1 cellular context compared by ENCODE assay signal in genomic region chr3:184361532-184361931, GRCh38.
TF ChIP-seq lines count a peak whose summit lies in the region.

Gene CLCN2, minus strand, starts transcription at chr3:184361605. Its CDS starts 126 bp downstream, at chr3:184361479.
Gene POLR2H, plus strand, starts transcription at chr3:184361710. Its CDS starts 1,783 bp downstream, at chr3:184363493.

TF ChIP-seq in HepG2, 621 proteins besides CTCF, POLR2A, EP300 and RAD21 (continued from another document and continues in another):
- 0 out of 2 replicates have a peak, but pooled peaks have one; percentile 21 for TF ChIP-seq MXD3 (CRISPR knock-in tag; IDR thresholded peaks at IDR 0.05)
- 0 out of 2 replicates have a peak, but pooled peaks have one; percentile 49 for TF ChIP-seq POLR2AphosphoS5 (IDR thresholded peaks at IDR 0.05; ENCODE audit: low read depth, low read length)
- TF ChIP-seq, protein P1, sequence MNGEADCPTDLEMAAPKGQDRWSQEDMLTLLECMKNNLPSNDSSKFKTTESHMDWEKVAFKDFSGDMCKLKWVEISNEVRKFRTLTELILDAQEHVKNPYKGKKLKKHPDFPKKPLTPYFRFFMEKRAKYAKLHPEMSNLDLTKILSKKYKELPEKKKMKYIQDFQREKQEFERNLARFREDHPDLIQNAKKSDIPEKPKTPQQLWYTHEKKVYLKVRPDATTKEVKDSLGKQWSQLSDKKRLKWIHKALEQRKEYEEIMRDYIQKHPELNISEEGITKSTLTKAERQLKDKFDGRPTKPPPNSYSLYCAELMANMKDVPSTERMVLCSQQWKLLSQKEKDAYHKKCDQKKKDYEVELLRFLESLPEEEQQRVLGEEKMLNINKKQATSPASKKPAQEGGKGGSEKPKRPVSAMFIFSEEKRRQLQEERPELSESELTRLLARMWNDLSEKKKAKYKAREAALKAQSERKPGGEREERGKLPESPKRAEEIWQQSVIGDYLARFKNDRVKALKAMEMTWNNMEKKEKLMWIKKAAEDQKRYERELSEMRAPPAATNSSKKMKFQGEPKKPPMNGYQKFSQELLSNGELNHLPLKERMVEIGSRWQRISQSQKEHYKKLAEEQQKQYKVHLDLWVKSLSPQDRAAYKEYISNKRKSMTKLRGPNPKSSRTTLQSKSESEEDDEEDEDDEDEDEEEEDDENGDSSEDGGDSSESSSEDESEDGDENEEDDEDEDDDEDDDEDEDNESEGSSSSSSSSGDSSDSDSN (CRISPR knock-in tag; IDR thresholded peaks at IDR 0.05): peak; percentile 77; the same call in 1 of the 2 replicates
- 0 out of 2 replicates have a peak, but pooled peaks have one; percentile 21 for TF ChIP-seq ZNF800 (CRISPR knock-in tag; IDR thresholded peaks at IDR 0.05)
- 0 out of 2 replicates have a peak, but pooled peaks have one; percentile 71 for TF ChIP-seq ZNF567 (CRISPR knock-in tag; IDR thresholded peaks at IDR 0.05; ENCODE audit: borderline replicate concordance)
- TF ChIP-seq, protein P2, sequence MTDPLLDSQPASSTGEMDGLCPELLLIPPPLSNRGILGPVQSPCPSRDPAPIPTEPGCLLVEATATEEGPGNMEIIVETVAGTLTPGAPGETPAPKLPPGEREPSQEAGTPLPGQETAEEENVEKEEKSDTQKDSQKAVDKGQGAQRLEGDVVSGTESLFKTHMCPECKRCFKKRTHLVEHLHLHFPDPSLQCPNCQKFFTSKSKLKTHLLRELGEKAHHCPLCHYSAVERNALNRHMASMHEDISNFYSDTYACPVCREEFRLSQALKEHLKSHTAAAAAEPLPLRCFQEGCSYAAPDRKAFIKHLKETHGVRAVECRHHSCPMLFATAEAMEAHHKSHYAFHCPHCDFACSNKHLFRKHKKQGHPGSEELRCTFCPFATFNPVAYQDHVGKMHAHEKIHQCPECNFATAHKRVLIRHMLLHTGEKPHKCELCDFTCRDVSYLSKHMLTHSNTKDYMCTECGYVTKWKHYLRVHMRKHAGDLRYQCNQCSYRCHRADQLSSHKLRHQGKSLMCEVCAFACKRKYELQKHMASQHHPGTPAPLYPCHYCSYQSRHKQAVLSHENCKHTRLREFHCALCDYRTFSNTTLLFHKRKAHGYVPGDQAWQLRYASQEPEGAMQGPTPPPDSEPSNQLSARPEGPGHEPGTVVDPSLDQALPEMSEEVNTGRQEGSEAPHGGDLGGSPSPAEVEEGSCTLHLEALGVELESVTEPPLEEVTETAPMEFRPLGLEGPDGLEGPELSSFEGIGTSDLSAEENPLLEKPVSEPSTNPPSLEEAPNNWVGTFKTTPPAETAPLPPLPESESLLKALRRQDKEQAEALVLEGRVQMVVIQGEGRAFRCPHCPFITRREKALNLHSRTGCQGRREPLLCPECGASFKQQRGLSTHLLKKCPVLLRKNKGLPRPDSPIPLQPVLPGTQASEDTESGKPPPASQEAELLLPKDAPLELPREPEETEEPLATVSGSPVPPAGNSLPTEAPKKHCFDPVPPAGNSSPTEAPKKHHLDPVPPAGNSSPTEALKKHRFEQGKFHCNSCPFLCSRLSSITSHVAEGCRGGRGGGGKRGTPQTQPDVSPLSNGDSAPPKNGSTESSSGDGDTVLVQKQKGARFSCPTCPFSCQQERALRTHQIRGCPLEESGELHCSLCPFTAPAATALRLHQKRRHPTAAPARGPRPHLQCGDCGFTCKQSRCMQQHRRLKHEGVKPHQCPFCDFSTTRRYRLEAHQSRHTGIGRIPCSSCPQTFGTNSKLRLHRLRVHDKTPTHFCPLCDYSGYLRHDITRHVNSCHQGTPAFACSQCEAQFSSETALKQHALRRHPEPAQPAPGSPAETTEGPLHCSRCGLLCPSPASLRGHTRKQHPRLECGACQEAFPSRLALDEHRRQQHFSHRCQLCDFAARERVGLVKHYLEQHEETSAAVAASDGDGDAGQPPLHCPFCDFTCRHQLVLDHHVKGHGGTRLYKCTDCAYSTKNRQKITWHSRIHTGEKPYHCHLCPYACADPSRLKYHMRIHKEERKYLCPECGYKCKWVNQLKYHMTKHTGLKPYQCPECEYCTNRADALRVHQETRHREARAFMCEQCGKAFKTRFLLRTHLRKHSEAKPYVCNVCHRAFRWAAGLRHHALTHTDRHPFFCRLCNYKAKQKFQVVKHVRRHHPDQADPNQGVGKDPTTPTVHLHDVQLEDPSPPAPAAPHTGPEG (CRISPR knock-in tag; IDR thresholded peaks at IDR 0.05): peak; percentile 60; the same call in 1 of the 2 replicates
- TF ChIP-seq TFDP1 (CRISPR knock-in tag; IDR thresholded peaks at IDR 0.05; ENCODE audit: borderline replicate concordance): 0 out of 2 replicates have a peak, but pooled peaks have one; percentile 15
- 0 out of 2 replicates have a peak, but pooled peaks have one; percentile 19 for TF ChIP-seq PAXIP1 (CRISPR knock-in tag; conservative IDR thresholded peaks at IDR 0.05)
- no peak for TF ChIP-seq AHR (CRISPR knock-in tag; IDR thresholded peaks at IDR 0.05)
- TF ChIP-seq ZSCAN25 (CRISPR knock-in tag; IDR thresholded peaks at IDR 0.05): 0 out of 2 replicates have a peak, but pooled peaks have one; percentile 18
- 0 out of 2 replicates have a peak, but pooled peaks have one; percentile 44 for TF ChIP-seq SIN3A (IDR thresholded peaks at IDR 0.05; ENCODE audit: borderline replicate concordance, low read depth, low read length)
- TF ChIP-seq, protein P3, sequence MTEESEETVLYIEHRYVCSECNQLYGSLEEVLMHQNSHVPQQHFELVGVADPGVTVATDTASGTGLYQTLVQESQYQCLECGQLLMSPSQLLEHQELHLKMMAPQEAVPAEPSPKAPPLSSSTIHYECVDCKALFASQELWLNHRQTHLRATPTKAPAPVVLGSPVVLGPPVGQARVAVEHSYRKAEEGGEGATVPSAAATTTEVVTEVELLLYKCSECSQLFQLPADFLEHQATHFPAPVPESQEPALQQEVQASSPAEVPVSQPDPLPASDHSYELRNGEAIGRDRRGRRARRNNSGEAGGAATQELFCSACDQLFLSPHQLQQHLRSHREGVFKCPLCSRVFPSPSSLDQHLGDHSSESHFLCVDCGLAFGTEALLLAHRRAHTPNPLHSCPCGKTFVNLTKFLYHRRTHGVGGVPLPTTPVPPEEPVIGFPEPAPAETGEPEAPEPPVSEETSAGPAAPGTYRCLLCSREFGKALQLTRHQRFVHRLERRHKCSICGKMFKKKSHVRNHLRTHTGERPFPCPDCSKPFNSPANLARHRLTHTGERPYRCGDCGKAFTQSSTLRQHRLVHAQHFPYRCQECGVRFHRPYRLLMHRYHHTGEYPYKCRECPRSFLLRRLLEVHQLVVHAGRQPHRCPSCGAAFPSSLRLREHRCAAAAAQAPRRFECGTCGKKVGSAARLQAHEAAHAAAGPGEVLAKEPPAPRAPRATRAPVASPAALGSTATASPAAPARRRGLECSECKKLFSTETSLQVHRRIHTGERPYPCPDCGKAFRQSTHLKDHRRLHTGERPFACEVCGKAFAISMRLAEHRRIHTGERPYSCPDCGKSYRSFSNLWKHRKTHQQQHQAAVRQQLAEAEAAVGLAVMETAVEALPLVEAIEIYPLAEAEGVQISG (CRISPR knock-in tag; IDR thresholded peaks at IDR 0.05): peak; percentile 35; the same call in 1 of the 2 replicates
- TF ChIP-seq ZNF329 (CRISPR knock-in tag; IDR thresholded peaks at IDR 0.05; ENCODE audit: low read depth): 0 out of 2 replicates have a peak, but pooled peaks have one; percentile 12
- TF ChIP-seq, protein P4, sequence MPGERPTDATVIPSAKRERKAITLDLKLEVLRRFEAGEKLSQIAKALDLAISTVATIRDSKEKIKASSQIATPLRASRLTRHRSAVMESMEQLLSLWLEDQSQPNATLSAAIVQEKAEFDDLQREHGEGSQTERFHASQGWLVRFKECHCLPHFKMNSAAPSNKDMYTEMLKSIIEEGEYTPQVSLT (CRISPR knock-in tag; IDR thresholded peaks at IDR 0.05; ENCODE audit: borderline replicate concordance, low read depth): no peak
- TF ChIP-seq, protein P5, sequence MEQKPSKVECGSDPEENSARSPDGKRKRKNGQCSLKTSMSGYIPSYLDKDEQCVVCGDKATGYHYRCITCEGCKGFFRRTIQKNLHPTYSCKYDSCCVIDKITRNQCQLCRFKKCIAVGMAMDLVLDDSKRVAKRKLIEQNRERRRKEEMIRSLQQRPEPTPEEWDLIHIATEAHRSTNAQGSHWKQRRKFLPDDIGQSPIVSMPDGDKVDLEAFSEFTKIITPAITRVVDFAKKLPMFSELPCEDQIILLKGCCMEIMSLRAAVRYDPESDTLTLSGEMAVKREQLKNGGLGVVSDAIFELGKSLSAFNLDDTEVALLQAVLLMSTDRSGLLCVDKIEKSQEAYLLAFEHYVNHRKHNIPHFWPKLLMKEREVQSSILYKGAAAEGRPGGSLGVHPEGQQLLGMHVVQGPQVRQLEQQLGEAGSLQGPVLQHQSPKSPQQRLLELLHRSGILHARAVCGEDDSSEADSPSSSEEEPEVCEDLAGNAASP (CRISPR knock-in tag; IDR thresholded peaks at IDR 0.05; ENCODE audit: borderline replicate concordance): no peak
- peak; percentile 89 for TF ChIP-seq ZXDC (CRISPR knock-in tag; IDR thresholded peaks at IDR 0.05)
- peak; percentile 60; the same call in 1 of the 2 replicates for TF ChIP-seq PHF21A (CRISPR knock-in tag; IDR thresholded peaks at IDR 0.05)
- TF ChIP-seq MAZ (IDR thresholded peaks at IDR 0.05; ENCODE audit: borderline replicate concordance, low read depth, low read length): no peak; the same call in 1 of the 2 replicates
- TF ChIP-seq MAZ (CRISPR knock-in tag; IDR thresholded peaks at IDR 0.05; ENCODE audit: low read depth): peak; percentile 56; the same call in 1 of the 2 replicates
